1 cellular context compared by ENCODE assay signal in genomic region chr1:203036135-203036534, GRCh38.
TF ChIP-seq lines count a peak whose summit lies in the region.

No MANE protein-coding gene starts in this region.

TF ChIP-seq in IMR-90, 13 proteins besides CTCF, POLR2A, EP300 and RAD21:
- TF ChIP-seq SMC3 (IDR thresholded peaks at IDR 0.05; ENCODE audit: low read depth, low read length) (no peak), BHLHE40 (IDR thresholded peaks at IDR 0.05; ENCODE audit: low read depth, low read length) (no peak), CHD1 (IDR thresholded peaks at IDR 0.05; ENCODE audit: low read depth, low read length) (no peak), MAFK (IDR thresholded peaks at IDR 0.05; ENCODE audit: low read depth, low read length) (no peak), CEBPB (IDR thresholded peaks at IDR 0.05; ENCODE audit: low read depth, low read length) (no peak), RFX5 (IDR thresholded peaks at IDR 0.05; ENCODE audit: low read depth, low read length) (no peak)
